ENCODE assay signal across 14 cellular contexts in the genomic region with DNA sequence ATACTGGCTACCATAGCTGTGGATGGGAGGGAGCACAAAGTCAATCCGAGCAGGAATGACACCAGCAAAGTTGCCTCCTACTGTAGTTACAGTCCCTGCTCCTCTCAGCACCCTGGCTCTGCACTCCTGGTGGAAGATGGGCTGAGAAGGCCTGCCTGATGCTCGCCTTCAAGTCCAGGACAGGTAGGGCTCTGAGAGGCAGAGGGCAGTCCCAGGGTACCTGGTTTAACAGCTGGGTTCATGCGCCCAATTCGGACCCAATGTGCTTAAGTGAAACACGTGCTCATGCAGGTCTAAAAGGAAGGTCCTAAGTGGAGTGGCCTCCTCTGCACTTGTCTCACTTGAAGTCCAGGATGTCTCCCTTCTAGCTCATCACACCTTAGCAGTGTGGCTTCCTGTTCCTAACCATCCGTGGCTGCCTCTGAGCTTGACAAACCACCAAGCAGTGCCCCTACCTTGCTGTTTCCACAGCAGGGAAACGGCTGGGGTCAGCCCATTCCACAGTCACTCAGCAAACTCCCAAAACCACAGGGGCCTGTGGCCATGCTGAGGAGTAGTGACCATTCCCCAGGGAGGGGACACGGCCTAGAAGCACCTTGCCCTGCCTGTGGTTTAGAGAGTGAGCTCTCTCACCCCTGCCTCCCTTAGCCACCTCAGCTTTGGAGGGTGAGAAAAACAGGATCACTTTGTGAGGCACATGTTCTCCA. TPM values are rescaled to one million over a fixed set of nuclear protein-coding genes. Genes with fewer than 3 reads are reported as not detected.
DNase-seq lines count a peak whose midpoint lies in the region; ATAC-seq and TF ChIP-seq lines count a peak whose summit lies in the region.
"Had no signal": no experiment of that assay in that cellular context is flagged by ENCODE, and none has a peak within 500 bp of the region (broad histone marks: within the 10 kb centered on the region; RNA-seq: fewer than 3 reads in every experiment).

No MANE protein-coding gene starts in this region.

- H3K27me3 ChIP-seq in BE2C: no peaks in the 10 kb centered on the region

- no peak for TF ChIP-seq CTCF in BE2C (IDR thresholded peaks at IDR 0.05; ENCODE audit: low read depth, low read length)

- no peak for ATAC-seq in Right ventricle myocardium superior (ENCODE audit: poor library complexity)
- ATAC-seq in HG03175 (IDR thresholded peaks at IDR 0.05; ENCODE audit: unreplicated experiment): peak; percentile 75
- peak; percentile 82 for ATAC-seq in stimulated activated effector memory CD8-positive, alpha-beta T cell treated with anti-CD3 and anti-CD28 coated beads, Interleukin-12 subunit alpha, Interleukin-12 subunit beta, amount 100 ng/mL, for 72 hours
- ATAC-seq in HG02571 (IDR thresholded peaks at IDR 0.05; ENCODE audit: unreplicated experiment): no peak
- ATAC-seq: lower lobe of right lung, SK-N-SH treated with all-trans-retinoic acid at 6 μM for 48 hours had no signal

- no peak overlapping the region for H3K4me3 ChIP-seq in BE2C (ENCODE audit: low read depth, low read length)
- H3K4me3 ChIP-seq: lower lobe of right lung had no signal

- peaks cover 15% of the 10 kb centered on the region for H3K36me3 Mint-ChIP-seq in stimulated activated effector memory CD8-positive, alpha-beta T cell treated with anti-CD3 and anti-CD28 coated beads, Interleukin-12 subunit alpha, Interleukin-12 subunit beta, amount 100 ng/mL, for 72 hours

- no peaks in the 10 kb centered on the region for H3K9me3 Mint-ChIP-seq in stimulated activated effector memory CD8-positive, alpha-beta T cell treated with anti-CD3 and anti-CD28 coated beads, Interleukin-12 subunit alpha, Interleukin-12 subunit beta, amount 100 ng/mL, for 72 hours
- H3K9me3 Mint-ChIP-seq: naive B cell had no signal

- DNase-seq in Right ventricle myocardium superior: peak; percentile 18
- DNase-seq in cardiac septum (ENCODE audit: low spot score): no peak
- DNase-seq in central memory CD4-positive, alpha-beta T cell: peak; percentile 7
- DNase-seq in stimulated activated effector memory CD8-positive, alpha-beta T cell treated with anti-CD3 and anti-CD28 coated beads, Interleukin-12 subunit alpha, Interleukin-12 subunit beta, amount 100 ng/mL, for 72 hours (ENCODE audit: low spot score in 2 of 2): no peak
- DNase-seq in NCI-H2196 (lab: John Stamatoyannopoulos, UW; ENCODE audit: unreplicated experiment): no peak
- no peak for DNase-seq in BE2C
- DNase-seq: Kasumi-1, lower lobe of right lung, naive B cell, NCI-H187 treated with DMSO at 0.1 percent for 48 hours, NCI-H524 treated with DMSO at 0.1 percent for 48 hours had no signal

- H3K36me3 ChIP-seq in BE2C: no peaks in the 10 kb centered on the region

- H3K4me3 Mint-ChIP-seq in stimulated activated effector memory CD8-positive, alpha-beta T cell treated with anti-CD3 and anti-CD28 coated beads, Interleukin-12 subunit alpha, Interleukin-12 subunit beta, amount 100 ng/mL, for 72 hours: no peak overlapping the region
- H3K4me3 Mint-ChIP-seq: naive B cell had no signal

- intact Hi-C loops in Right ventricle myocardium superior (cut with DNase I): no loop called here
- intact Hi-C loops in cardiac septum (cut with DNase I): no loop called here

- no peaks in the 10 kb centered on the region for H3K4me1 ChIP-seq in BE2C

- peaks cover 53% of the 10 kb centered on the region for H3K4me1 Mint-ChIP-seq in stimulated activated effector memory CD8-positive, alpha-beta T cell treated with anti-CD3 and anti-CD28 coated beads, Interleukin-12 subunit alpha, Interleukin-12 subunit beta, amount 100 ng/mL, for 72 hours

- H3K9me3 ChIP-seq in BE2C: no peaks in the 10 kb centered on the region
- H3K9me3 ChIP-seq: lower lobe of right lung had no signal

- peak overlapping the region; percentile 79 for H3K27ac Mint-ChIP-seq in stimulated activated effector memory CD8-positive, alpha-beta T cell treated with anti-CD3 and anti-CD28 coated beads, Interleukin-12 subunit alpha, Interleukin-12 subunit beta, amount 100 ng/mL, for 72 hours

RNA-seq across cellular contexts. Expression of a gene that starts 3.9 kb away (rescaled TPM):
- total RNA-seq in Right ventricle myocardium superior (17.8 TPM), cardiac septum (15.9 TPM)
- not detected for polyA plus RNA-seq in BE2C (2012; ENCODE audit: insufficient read depth, insufficient read length, low read depth)

RNA-seq across cellular contexts. Expression of a gene that starts 8.2 kb away (rescaled TPM):
- total RNA-seq in Right ventricle myocardium superior (1.3 TPM), cardiac septum (3.2 TPM)
- polyA plus RNA-seq in BE2C (2012; ENCODE audit: insufficient read depth, insufficient read length, low read depth): 0.91 TPM

RNA-seq across cellular contexts. Expression of a gene that starts 44.1 kb away (rescaled TPM):
- total RNA-seq in Right ventricle myocardium superior: 0.35 TPM
- 0.78 TPM for total RNA-seq in cardiac septum
- not detected for polyA plus RNA-seq in BE2C (2012; ENCODE audit: insufficient read depth, insufficient read length, low read depth)

RNA-seq across cellular contexts. Expression of a gene that starts 58.6 kb away (rescaled TPM):
- 6.1 TPM for total RNA-seq in Right ventricle myocardium superior
- total RNA-seq in cardiac septum: 11.2 TPM
- polyA plus RNA-seq in BE2C (2012; ENCODE audit: insufficient read depth, insufficient read length, low read depth): 8.4 TPM

Comparison
In these comparisons a context has a peak if more than half of its experiments do, and no peak if none do; other contexts are left out.
1. DNase-seq: peak in Right ventricle myocardium superior (single experiment) and central memory CD4-positive, alpha-beta T cell (single experiment); none in cardiac septum (single experiment), stimulated activated effector memory CD8-positive, alpha-beta T cell treated with anti-CD3 and anti-CD28 coated beads, Interleukin-12 subunit alpha, Interleukin-12 subunit beta, amount 100 ng/mL, for 72 hours (0 of 2), NCI-H2196 (single experiment) and BE2C (single experiment).
2. ATAC-seq: peak in HG03175 (single experiment) and stimulated activated effector memory CD8-positive, alpha-beta T cell treated with anti-CD3 and anti-CD28 coated beads, Interleukin-12 subunit alpha, Interleukin-12 subunit beta, amount 100 ng/mL, for 72 hours (single experiment); none in Right ventricle myocardium superior (single experiment) and HG02571 (single experiment).